In the genomic region with DNA sequence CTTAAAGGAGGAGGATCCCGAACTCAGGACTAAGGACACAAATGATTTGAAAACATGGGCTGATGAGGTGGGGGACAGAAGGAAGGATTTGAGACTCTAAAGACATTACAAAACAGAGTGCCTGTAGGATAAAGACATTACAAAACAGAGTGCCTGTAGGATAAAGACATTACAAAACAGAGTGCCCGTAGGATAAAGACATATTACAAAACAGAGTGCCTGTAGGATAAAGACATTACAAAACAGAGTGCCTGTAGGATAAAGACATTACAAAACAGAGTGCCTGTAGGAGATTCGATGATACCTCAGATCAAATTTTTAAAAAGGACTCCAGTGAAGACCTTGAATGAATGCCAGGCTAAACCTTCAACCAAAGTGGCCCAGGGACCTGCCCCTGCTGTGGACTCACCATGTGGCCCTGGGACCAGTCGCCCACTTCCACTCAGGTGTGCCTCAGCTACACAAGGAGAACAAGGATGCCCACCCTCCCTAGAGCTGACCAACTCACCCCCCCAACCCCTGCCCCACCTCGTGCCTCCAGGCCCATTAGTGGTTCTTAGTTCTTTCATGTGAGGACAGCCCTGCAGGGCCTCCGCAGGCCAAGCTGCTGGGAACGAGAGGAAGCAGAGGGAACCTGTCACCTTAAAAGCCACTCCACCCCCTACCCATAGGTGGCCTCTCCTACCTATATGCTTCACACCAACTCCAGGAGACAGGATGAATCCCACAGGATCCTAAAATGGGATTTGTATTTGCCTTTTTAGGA, we compare ENCODE assay signal across 13 cellular contexts.
DNase-seq lines count a peak whose midpoint lies in the region; ATAC-seq and TF ChIP-seq lines count a peak whose summit lies in the region.
"Had no signal": no experiment of that assay in that cellular context is flagged by ENCODE, and none has a peak within 500 bp of the region (broad histone marks: within the 10 kb centered on the region; RNA-seq: fewer than 3 reads in every experiment).

No MANE protein-coding gene starts in this region.

- peak overlapping the region; percentile 69 for H3K27ac ChIP-seq in RWPE1
- H3K27ac ChIP-seq: epithelial cell of prostate, GM23248 had no signal

- POLR2A ChIA-PET in RWPE1 (lab: Yijun Ruan, JAX; ENCODE audit: low non-redundant PET), result no interaction called here

- peak; percentile 58 for DNase-seq in activated CD8-positive, alpha-beta memory T cell treated with anti-CD3 and anti-CD28 coated beads for 24 hours
- no peak for DNase-seq in activated CD8-positive, alpha-beta memory T cell treated with anti-CD3 and anti-CD28 coated beads, Interleukin-2, amount 50 U/mL, for 4 hours
- DNase-seq in RWPE1 (ENCODE audit: low spot score) (no peak), fibroblast of gingiva (ENCODE audit: low read depth) (peak; percentile 91), OCI-M2 (lab: John Stamatoyannopoulos, UW; ENCODE audit: unreplicated experiment) (no peak)
- DNase-seq in stimulated activated naive B cell treated with anti-CD40 and anti-IgM and Interleukin-4, amounts not matched to agents 10 μg/mL and 1 μg/mL and 100 μg/mL, for 72 hours, result no peak
- DNase-seq: amniotic stem cell, GM23248, NCI-H2107 had no signal

- TF ChIP-seq CTCF in RWPE1 (conservative IDR thresholded peaks at IDR 0.05; ENCODE audit: low read depth), result no peak

- peaks cover 8 to 22% of the 10 kb centered on the region in 2 donors for H3K36me3 Mint-ChIP-seq in stimulated activated naive B cell treated with anti-CD40 and anti-IgM and Interleukin-4, amounts not matched to agents 10 μg/mL and 1 μg/mL and 100 μg/mL, for 72 hours

- H3K4me3 Mint-ChIP-seq in stimulated activated naive B cell treated with anti-CD40 and anti-IgM and Interleukin-4, amounts not matched to agents 10 μg/mL and 1 μg/mL and 100 μg/mL, for 72 hours, result peak overlapping the region in 1 of 2 donors; percentile 17

- peak overlapping the region; percentile 89 for H3K27ac Mint-ChIP-seq in stimulated activated naive B cell treated with anti-CD40 and anti-IgM and Interleukin-4, amounts not matched to agents 10 μg/mL and 1 μg/mL and 100 μg/mL, for 72 hours

- no peak for ATAC-seq in stimulated activated naive B cell treated with anti-CD40 and anti-IgM and Interleukin-4, amounts not matched to agents 10 μg/mL and 1 μg/mL and 100 μg/mL, for 72 hours (replicated peaks)
- no peak for ATAC-seq in HG03280 (IDR thresholded peaks at IDR 0.05; ENCODE audit: unreplicated experiment)
- no peak for ATAC-seq in GM21723 (IDR thresholded peaks at IDR 0.05; ENCODE audit: unreplicated experiment)
- ATAC-seq: left colon had no signal

- CTCF ChIA-PET in RWPE1 (lab: Yijun Ruan, JAX), result no interaction called here

- no peaks in the 10 kb centered on the region for H3K27me3 Mint-ChIP-seq in stimulated activated naive B cell treated with anti-CD40 and anti-IgM and Interleukin-4, amounts not matched to agents 10 μg/mL and 1 μg/mL and 100 μg/mL, for 72 hours

- H3K9me3 Mint-ChIP-seq in stimulated activated naive B cell treated with anti-CD40 and anti-IgM and Interleukin-4, amounts not matched to agents 10 μg/mL and 1 μg/mL and 100 μg/mL, for 72 hours, result peaks cover 0 to 2% of the 10 kb centered on the region in 2 donors

- H3K4me1 Mint-ChIP-seq in stimulated activated naive B cell treated with anti-CD40 and anti-IgM and Interleukin-4, amounts not matched to agents 10 μg/mL and 1 μg/mL and 100 μg/mL, for 72 hours, result peaks cover 63 to 90% of the 10 kb centered on the region in 2 donors

Comparison
In these comparisons a context has a peak if more than half of its experiments do, and no peak if none do; other contexts are left out.
1. DNase-seq: peak in activated CD8-positive, alpha-beta memory T cell treated with anti-CD3 and anti-CD28 coated beads for 24 hours (single experiment) and fibroblast of gingiva (single experiment); none in activated CD8-positive, alpha-beta memory T cell treated with anti-CD3 and anti-CD28 coated beads, Interleukin-2, amount 50 U/mL, for 4 hours (single experiment), RWPE1 (single experiment), stimulated activated naive B cell treated with anti-CD40 and anti-IgM and Interleukin-4, amounts not matched to agents 10 μg/mL and 1 μg/mL and 100 μg/mL, for 72 hours (single experiment) and OCI-M2 (single experiment).